Comparison of ENCODE assay signal across 11 cellular contexts in the genomic region with DNA sequence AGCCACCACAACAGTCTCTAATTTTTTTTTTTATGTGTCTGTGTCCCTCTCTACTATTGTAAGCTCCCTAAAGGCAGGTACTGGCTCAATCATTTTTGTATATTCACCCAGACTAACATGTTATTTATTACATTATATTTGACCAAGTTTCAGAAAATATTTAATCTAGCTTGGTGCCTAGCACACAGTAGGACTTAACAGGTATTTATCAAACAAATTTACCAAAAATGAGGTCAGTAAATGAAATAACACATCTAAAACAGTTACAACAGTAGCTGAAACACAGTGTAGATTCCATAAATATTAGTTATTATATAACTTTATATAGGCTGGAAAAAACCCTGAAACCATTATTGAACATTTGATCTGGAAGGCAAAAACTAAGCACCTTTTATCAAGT. TPM values are rescaled to one million over a fixed set of nuclear protein-coding genes. Genes with fewer than 3 reads are reported as not detected.
A peak's percentile ranks its signal among the peaks of the same experiment; 100 is the strongest.
DNase-seq lines count a peak whose midpoint lies in the region; TF ChIP-seq lines count a peak whose summit lies in the region.
"Had no signal": no experiment of that assay in that cellular context is flagged by ENCODE, and none has a peak within 500 bp of the region (broad histone marks: within the 10 kb centered on the region; RNA-seq: fewer than 3 reads in every experiment).

No MANE protein-coding gene starts in this region.

- intact Hi-C loops in mammary epithelial cell (cut with micrococcal nuclease) (loop anchor here (5.0 kb wide), 1 partner anchor 126 kb away; no protein-coding TSS in a partner anchor), breast epithelium (cut with DNase I; ENCODE audit: low total_unique reads) (no loop called here)

- H3K4me3 ChIP-seq in mammary epithelial cell (replicated peaks in 1 of 3; ENCODE audit: insufficient read depth in 1 of 3, low read depth in 2 of 3, low read length in 3 of 3) (no peak overlapping the region), breast epithelium (no peak overlapping the region), SK-N-MC (peak overlapping the region; percentile 90), fibroblast of villous mesenchyme (ENCODE audit: low read depth, low read length) (peak overlapping the region; percentile 100)

- peak overlapping the region; percentile 53 for H3K4me3 Mint-ChIP-seq in type B pancreatic cell

- no peaks in the 10 kb centered on the region for H3K27me3 Mint-ChIP-seq in type B pancreatic cell

- H3K4me1 Mint-ChIP-seq in type B pancreatic cell (ENCODE audit: unreplicated experiment), result peaks cover 13% of the 10 kb centered on the region

- TF ChIP-seq POLR2A in breast epithelium (IDR thresholded peaks at IDR 0.05), result no peak

- H3K9ac ChIP-seq in mammary epithelial cell (ENCODE audit: insufficient read depth, low read length), result no peak overlapping the region
- H3K9ac ChIP-seq in SK-N-MC (ENCODE audit: insufficient read length), result peak overlapping the region; percentile 42

- H2AFZ ChIP-seq in mammary epithelial cell (ENCODE audit: low read depth, low read length), result no peak overlapping the region

- H3K27me3 ChIP-seq in mammary epithelial cell (ENCODE audit: insufficient read depth, low read length), result no peaks in the 10 kb centered on the region
- H3K27me3 ChIP-seq in breast epithelium, result peaks cover 0 to 2% of the 10 kb centered on the region in 2 donors

- dilution Hi-C loops in mammary epithelial cell (cut with HindIII; ENCODE audit: low sequenced_read_pairs), result no loop called here

- H3K79me2 ChIP-seq in mammary epithelial cell (ENCODE audit: insufficient read depth, low read length), result peaks cover 76% of the 10 kb centered on the region

- no peak for DNase-seq in mammary epithelial cell
- no peak for DNase-seq in breast epithelium (ENCODE audit: low spot score in 2 of 2)
- no peak for DNase-seq in SK-N-MC (ENCODE audit: low read depth, low spot score)
- DNase-seq in fibroblast of villous mesenchyme (ENCODE audit: low read depth), result no peak
- DNase-seq in type B pancreatic cell (ENCODE audit: extremely low spot score, unreplicated experiment), result no peak
- DNase-seq in pons (ENCODE audit: low spot score), result no peak
- DNase-seq in stimulated activated CD8-positive, alpha-beta memory T cell treated with anti-CD3 and anti-CD28 coated beads, Interleukin-4, amount 100 ng/mL, for 48 hours, result no peak
- no peak for DNase-seq in stimulated activated CD4-positive, alpha-beta T cell treated with anti-CD3 and anti-CD28 coated beads, Interleukin-2, amount 100 ng/mL, for 48 hours
- DNase-seq: activated effector memory CD4-positive, alpha-beta T cell treated with anti-CD3 and anti-CD28 coated beads, Interleukin-2, amount 50 U/mL, for 16 hours; cortex of kidney; NCI-H2029 had no signal

- no peaks in the 10 kb centered on the region for H3K9me3 ChIP-seq in mammary epithelial cell (replicated peaks; ENCODE audit: insufficient read depth, low read length)
- H3K9me3 ChIP-seq in breast epithelium, result no peaks in the 10 kb centered on the region
- no peaks in the 10 kb centered on the region for H3K9me3 ChIP-seq in SK-N-MC (ENCODE audit: low read depth, low read length)

- no peaks in the 10 kb centered on the region for H3K9me3 Mint-ChIP-seq in type B pancreatic cell

- H3K36me3 ChIP-seq in mammary epithelial cell (ENCODE audit: insufficient read depth, low read length), result peaks cover 6% of the 10 kb centered on the region
- no peaks in the 10 kb centered on the region for H3K36me3 ChIP-seq in breast epithelium
- H3K36me3 ChIP-seq in SK-N-MC (ENCODE audit: insufficient read depth, low read length), result peaks cover 25% of the 10 kb centered on the region

- H3K27ac Mint-ChIP-seq in type B pancreatic cell, result no peak overlapping the region

- peaks cover 14% of the 10 kb centered on the region for H3K36me3 Mint-ChIP-seq in type B pancreatic cell

- no peak overlapping the region for H3K27ac ChIP-seq in mammary epithelial cell (ENCODE audit: insufficient read depth, low read depth, low read length)
- no peak overlapping the region for H3K27ac ChIP-seq in breast epithelium
- no peak overlapping the region for H3K27ac ChIP-seq in SK-N-MC

- in situ Hi-C loops in mammary epithelial cell (cut with MboI; ENCODE audit: low sequenced_read_pairs in 2 of 2), result no loop called here

- no TSS peak for BruUV-seq in mammary epithelial cell (replicated peaks; lab: Mats Ljungman, UMichigan)

- no peaks in the 10 kb centered on the region for H4K20me1 ChIP-seq in mammary epithelial cell (ENCODE audit: insufficient read depth, low read length)

- peaks cover 8% of the 10 kb centered on the region for H3K4me1 ChIP-seq in mammary epithelial cell (ENCODE audit: insufficient read depth, low read length)
- H3K4me1 ChIP-seq in breast epithelium, result peaks cover 0 to 11% of the 10 kb centered on the region in 2 donors

- peak overlapping the region; percentile 67 for H3K4me2 ChIP-seq in mammary epithelial cell (ENCODE audit: insufficient read depth, low read depth, low read length)

- CTCF ChIA-PET in mammary epithelial cell (lab: Charles Lee; ENCODE audit: low non-redundant PET), result no interaction called here

- TF ChIP-seq CTCF in mammary epithelial cell (conservative IDR thresholded peaks at IDR 0.05 in 1 of 2, IDR thresholded peaks at IDR 0.05 in 1 of 2; ENCODE audit: extremely low read depth in 1 of 2, insufficient read depth in 1 of 2, low read depth in 1 of 2, low read length in 2 of 2) (no peak), breast epithelium (IDR thresholded peaks at IDR 0.05) (no peak), fibroblast of villous mesenchyme (IDR thresholded peaks at IDR 0.05; ENCODE audit: insufficient read depth, low read depth, low read length) (no peak), type B pancreatic cell (conservative IDR thresholded peaks at IDR 0.05) (no peak)

RNA-seq across cellular contexts. Expression of a gene that starts 2.7 kb away (rescaled TPM):
- total RNA-seq in mammary epithelial cell, result 100 to 1,000 TPM in 1 of 2 donors, 10 to 100 TPM in 1; 61.7 to 154 TPM
- polyA plus RNA-seq in mammary epithelial cell, result 68.0 TPM
- polyA minus RNA-seq in mammary epithelial cell, result 290 TPM
- 100 to 1,000 TPM in 1 of 3 donors, 10 to 100 TPM in 2; 90.6 to 103 (median 97.5) TPM for total RNA-seq in breast epithelium
- total RNA-seq in fibroblast of villous mesenchyme, result 90.5 and 112 TPM in 2 replicates
- total RNA-seq in type B pancreatic cell (ENCODE audit: low replicate concordance), result 105 and 134 TPM in 2 replicates

Comparison
In these comparisons a context has a peak if more than half of its experiments do, and no peak if none do; other contexts are left out.
1. H3K4me3 ChIP-seq: peak in SK-N-MC (single experiment) and fibroblast of villous mesenchyme (single experiment); none in mammary epithelial cell (0 of 3) and breast epithelium (0 of 3).